ENCODE assay signal across 15 cellular contexts in genomic region chrX:38061335-38061734, GRCh38.
DNase-seq lines count a peak whose midpoint lies in the region; ATAC-seq, FAIRE-seq and TF ChIP-seq lines count a peak whose summit lies in the region.
"Had no signal": no experiment of that assay in that cellular context is flagged by ENCODE, and none has a peak within 500 bp of the region (broad histone marks: within the 10 kb centered on the region; RNA-seq: fewer than 3 reads in every experiment).

No MANE protein-coding gene starts in this region.

- no peak overlapping the region for H3K9ac ChIP-seq in adipocyte (ENCODE audit: low read length)

- H3K4me1 ChIP-seq in adipocyte (ENCODE audit: control insufficient read depth, insufficient read depth, low read length), result no peaks in the 10 kb centered on the region
- H3K4me1 ChIP-seq: right atrium auricular region had no signal

- no peak overlapping the region for H3K4me3 ChIP-seq in LNCaP clone FGC (ENCODE audit: low read depth, low read length)
- H3K4me3 ChIP-seq in adipocyte (ENCODE audit: low read length), result no peak overlapping the region
- H3K4me3 ChIP-seq: right atrium auricular region, thoracic aorta had no signal

- FAIRE-seq in H54 (lab: Jason Lieb, UNC), result no peak

- no peak for TF ChIP-seq CTCF in LNCaP clone FGC (IDR thresholded peaks at IDR 0.05; ENCODE audit: control insufficient read depth, extremely low read depth, insufficient read depth)

- ATAC-seq in GM21529 (IDR thresholded peaks at IDR 0.05; ENCODE audit: unreplicated experiment), result no peak
- ATAC-seq: activated CD4-positive, alpha-beta T cell treated with anti-CD3 and anti-CD28 coated beads for 36 hours had no signal

- no peak for TF ChIP-seq POLR2A in H54 (IDR thresholded peaks at IDR 0.05; ENCODE audit: low read depth, low read length)

- no peaks in the 10 kb centered on the region for H3K36me3 ChIP-seq in adipocyte (ENCODE audit: control insufficient read depth, insufficient read depth, low read length, severe bottlenecking)
- H3K36me3 ChIP-seq: right atrium auricular region, thoracic aorta had no signal

- peak; percentile 65 for DNase-seq in DMS53 treated with DMSO at 0.1 percent for 48 hours (lab: John Stamatoyannopoulos, UW; ENCODE audit: unreplicated experiment)
- DNase-seq in LNCaP clone FGC (ENCODE audit: low read depth), result peak; percentile 58
- DNase-seq in adipocyte (ENCODE audit: low read depth), result peak; percentile 19
- peak; percentile 36 for DNase-seq in iPS-NIHi7 (ENCODE audit: extremely low spot score)
- DNase-seq in activated CD8-positive, alpha-beta memory T cell treated with anti-CD3 and anti-CD28 coated beads for 24 hours, result no peak
- DNase-seq in H54 (ENCODE audit: insufficient read length, low spot score), result no peak
- no peak for DNase-seq in T-helper 1 cell
- DNase-seq: activated CD4-positive, alpha-beta T cell treated with anti-CD3 and anti-CD28 coated beads for 36 hours; activated effector memory CD4-positive, alpha-beta T cell treated with anti-CD3 and anti-CD28 coated beads, Interleukin-2, amount 50 U/mL, for 16 hours; COR-L47; hippocampal formation; NCI-H2171 had no signal

- H3K27me3 ChIP-seq in adipocyte (replicated peaks; ENCODE audit: control insufficient read depth, insufficient read depth, low read length), result no peaks in the 10 kb centered on the region
- H3K27me3 ChIP-seq: right atrium auricular region had no signal

- peaks cover 14% of the 10 kb centered on the region for H3K9me3 ChIP-seq in adipocyte (ENCODE audit: control insufficient read depth, low read length)
- H3K9me3 ChIP-seq: right atrium auricular region, thoracic aorta had no signal

Comparison
In these comparisons a context has a peak if more than half of its experiments do, and no peak if none do; other contexts are left out.
1. DNase-seq: peak in DMS53 treated with DMSO at 0.1 percent for 48 hours (single experiment), LNCaP clone FGC (single experiment), adipocyte (single experiment) and iPS-NIHi7 (single experiment); none in activated CD8-positive, alpha-beta memory T cell treated with anti-CD3 and anti-CD28 coated beads for 24 hours (single experiment), H54 (single experiment) and T-helper 1 cell (0 of 5).